1 cellular context compared by ENCODE assay signal in the genomic region with DNA sequence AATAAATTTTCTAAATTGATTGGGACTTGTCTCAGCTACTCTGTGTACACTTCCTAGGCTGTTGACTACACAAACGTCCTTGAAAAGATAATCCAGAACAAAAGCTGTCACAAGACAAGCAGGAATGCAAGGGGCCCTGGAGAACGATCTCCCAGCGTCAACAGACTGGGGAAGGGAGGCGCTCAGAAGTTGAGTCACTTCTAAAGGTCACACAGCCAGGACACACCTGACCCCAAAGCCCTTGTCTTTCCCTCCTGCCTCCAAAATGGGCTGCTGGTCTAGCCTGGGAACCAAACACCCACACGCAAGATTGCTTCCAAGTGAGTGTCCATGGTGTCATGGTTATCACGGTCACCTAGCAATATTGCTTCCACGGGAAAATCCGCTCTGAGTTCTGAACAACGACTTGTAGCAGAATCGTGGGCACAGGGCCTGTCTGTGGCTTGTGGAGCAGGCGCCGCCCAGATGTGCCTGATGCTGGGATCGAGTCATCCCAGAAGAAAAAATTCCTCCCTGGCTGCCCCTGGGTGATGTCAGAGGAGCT.
TF ChIP-seq lines count a peak whose summit lies in the region.

No MANE protein-coding gene starts in this region.

TF ChIP-seq in HepG2, 621 proteins besides CTCF, POLR2A, EP300 and RAD21 (continued from another document):
- TF ChIP-seq ONECUT2 (CRISPR knock-in tag; IDR thresholded peaks at IDR 0.05) (peak; percentile 31; the same call in 1 of the 2 replicates), SNAI1 (CRISPR knock-in tag; IDR thresholded peaks at IDR 0.05; ENCODE audit: borderline replicate concordance) (no peak), JUND (CRISPR knock-in tag; IDR thresholded peaks at IDR 0.05) (0 out of 2 replicates have a peak, but pooled peaks have one; percentile 49), NFIB (CRISPR knock-in tag; IDR thresholded peaks at IDR 0.05; ENCODE audit: borderline replicate concordance) (no peak), DR1 (CRISPR knock-in tag; IDR thresholded peaks at IDR 0.05) (no peak), CAMTA2 (CRISPR knock-in tag; IDR thresholded peaks at IDR 0.05; ENCODE audit: borderline replicate concordance) (no peak), FOSL1 (CRISPR knock-in tag; IDR thresholded peaks at IDR 0.05; ENCODE audit: borderline replicate concordance) (peak; percentile 62; the same call in 1 of the 2 replicates), ZNF546 (CRISPR knock-in tag; conservative IDR thresholded peaks at IDR 0.05) (no peak), FOXO1 (CRISPR knock-in tag; IDR thresholded peaks at IDR 0.05) (peak; percentile 98), SYNCRIP (IDR thresholded peaks at IDR 0.05; ENCODE audit: insufficient read depth, low read depth, low read length) (no peak), ZNF629 (CRISPR knock-in tag; conservative IDR thresholded peaks at IDR 0.05) (peak; percentile 99), NFIC (IDR thresholded peaks at IDR 0.05; ENCODE audit: low read length) (peak; percentile 81), ZNF569 (CRISPR knock-in tag; IDR thresholded peaks at IDR 0.05; ENCODE audit: borderline replicate concordance) (no peak), TBX3 (IDR thresholded peaks at IDR 0.05; ENCODE audit: borderline replicate concordance) (no peak; the same call in 1 of the 2 replicates), GATAD2A (CRISPR knock-in tag; IDR thresholded peaks at IDR 0.05) (peak; percentile 98), NFKBIZ (CRISPR knock-in tag; IDR thresholded peaks at IDR 0.05) (peak; percentile 65; the same call in 1 of the 2 replicates), XBP1 (CRISPR knock-in tag; IDR thresholded peaks at IDR 0.05) (no peak)
